In genomic region chr3:27368831-27369607, GRCh38 we compare ENCODE assay signal across 8 cellular contexts. TPM values are rescaled to one million over a fixed set of nuclear protein-coding genes. Genes with fewer than 3 reads are reported as not detected.
A peak's percentile ranks its signal among the peaks of the same experiment; 100 is the strongest.
DNase-seq lines count a peak whose midpoint lies in the region; ATAC-seq and TF ChIP-seq lines count a peak whose summit lies in the region.

A gene with protein sequence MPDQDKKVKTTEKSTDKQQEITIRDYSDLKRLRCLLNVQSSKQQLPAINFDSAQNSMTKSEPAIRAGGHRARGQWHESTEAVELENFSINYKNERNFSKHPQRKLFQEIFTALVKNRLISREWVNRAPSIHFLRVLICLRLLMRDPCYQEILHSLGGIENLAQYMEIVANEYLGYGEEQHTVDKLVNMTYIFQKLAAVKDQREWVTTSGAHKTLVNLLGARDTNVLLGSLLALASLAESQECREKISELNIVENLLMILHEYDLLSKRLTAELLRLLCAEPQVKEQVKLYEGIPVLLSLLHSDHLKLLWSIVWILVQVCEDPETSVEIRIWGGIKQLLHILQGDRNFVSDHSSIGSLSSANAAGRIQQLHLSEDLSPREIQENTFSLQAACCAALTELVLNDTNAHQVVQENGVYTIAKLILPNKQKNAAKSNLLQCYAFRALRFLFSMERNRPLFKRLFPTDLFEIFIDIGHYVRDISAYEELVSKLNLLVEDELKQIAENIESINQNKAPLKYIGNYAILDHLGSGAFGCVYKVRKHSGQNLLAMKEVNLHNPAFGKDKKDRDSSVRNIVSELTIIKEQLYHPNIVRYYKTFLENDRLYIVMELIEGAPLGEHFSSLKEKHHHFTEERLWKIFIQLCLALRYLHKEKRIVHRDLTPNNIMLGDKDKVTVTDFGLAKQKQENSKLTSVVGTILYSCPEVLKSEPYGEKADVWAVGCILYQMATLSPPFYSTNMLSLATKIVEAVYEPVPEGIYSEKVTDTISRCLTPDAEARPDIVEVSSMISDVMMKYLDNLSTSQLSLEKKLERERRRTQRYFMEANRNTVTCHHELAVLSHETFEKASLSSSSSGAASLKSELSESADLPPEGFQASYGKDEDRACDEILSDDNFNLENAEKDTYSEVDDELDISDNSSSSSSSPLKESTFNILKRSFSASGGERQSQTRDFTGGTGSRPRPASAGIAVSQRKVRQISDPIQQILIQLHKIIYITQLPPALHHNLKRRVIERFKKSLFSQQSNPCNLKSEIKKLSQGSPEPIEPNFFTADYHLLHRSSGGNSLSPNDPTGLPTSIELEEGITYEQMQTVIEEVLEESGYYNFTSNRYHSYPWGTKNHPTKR (minus strand): TSS chr3:27369383. CDS start chr3:27352882, 16,501 bp downstream.

- ATAC-seq in GM19035 (IDR thresholded peaks at IDR 0.05; ENCODE audit: unreplicated experiment) (peak; percentile 100), HG03342 (IDR thresholded peaks at IDR 0.05; ENCODE audit: unreplicated experiment) (peak; percentile 100)

- intact Hi-C loops in activated CD4-positive, alpha-beta memory T cell treated with anti-CD3 and anti-CD28 coated beads for 36 hours (cut with micrococcal nuclease): loop anchor here (1.0 kb wide), 2 partner anchors 10 to 115 kb away; partner anchors contain the start of gene SLC4A7
- intact Hi-C loops in lower leg skin (cut with DNase I; ENCODE audit: low total_unique reads): no loop called here

- H3K27ac Mint-ChIP-seq in activated CD4-positive, alpha-beta memory T cell treated with anti-CD3 and anti-CD28 coated beads for 36 hours: peak within 1 kb of the TSS; percentile 66

- DNase-seq in AG08396 (ENCODE audit: low spot score) (peak; percentile 91), NCI-H526 (lab: John Stamatoyannopoulos, UW) (peak; percentile 64 to 93), lower leg skin (ENCODE audit: low spot score in 2 of 2) (peak; percentile 87 to 96)
- peak; percentile 94 for DNase-seq in activated CD4-positive, alpha-beta memory T cell treated with anti-CD3 and anti-CD28 coated beads for 36 hours
- DNase-seq in effector CD4-positive, alpha-beta T cell: peak; percentile 93
- peak; percentile 91 for DNase-seq in stimulated activated CD4-positive, alpha-beta T cell treated with anti-CD3 and anti-CD28 coated beads, Interleukin-4, amount 100 ng/mL, for 1 hour

- CTCF ChIA-PET in activated CD4-positive, alpha-beta memory T cell treated with anti-CD3 and anti-CD28 coated beads for 36 hours (lab: Charles Lee): interaction anchor here (0.9 to 2.3 kb wide), 2 partner anchors 11 to 311 kb away, joined by 3 to 10 read pairs; no protein-coding TSS in a partner anchor

- peak within 1 kb of the TSS; percentile 88 for H3K4me3 Mint-ChIP-seq in activated CD4-positive, alpha-beta memory T cell treated with anti-CD3 and anti-CD28 coated beads for 36 hours

- H3K4me3 ChIP-seq in lower leg skin (ENCODE audit: low read depth, poor library complexity, severe bottlenecking): peak within 1 kb of the TSS; percentile 30

- no peaks in the 10 kb centered on the region for H3K36me3 Mint-ChIP-seq in activated CD4-positive, alpha-beta memory T cell treated with anti-CD3 and anti-CD28 coated beads for 36 hours

- no peak for TF ChIP-seq POLR2A in lower leg skin (IDR thresholded peaks at IDR 0.05)

- no peak for TF ChIP-seq CTCF in lower leg skin (IDR thresholded peaks at IDR 0.05)

- peaks cover 9% of the 10 kb centered on the region for H3K4me1 Mint-ChIP-seq in activated CD4-positive, alpha-beta memory T cell treated with anti-CD3 and anti-CD28 coated beads for 36 hours (ENCODE audit: low read depth)

- WGBS in lower leg skin, 2 donors: 2 to 4% methylated on average over 44 to 48 of the region's 48 CpGs

- POLR2A ChIA-PET in activated CD4-positive, alpha-beta memory T cell treated with anti-CD3 and anti-CD28 coated beads for 36 hours (lab: Charles Lee): no interaction called here

- H3K9me3 Mint-ChIP-seq in activated CD4-positive, alpha-beta memory T cell treated with anti-CD3 and anti-CD28 coated beads for 36 hours: no peaks in the 10 kb centered on the region

- no peaks in the 10 kb centered on the region for H3K27me3 Mint-ChIP-seq in activated CD4-positive, alpha-beta memory T cell treated with anti-CD3 and anti-CD28 coated beads for 36 hours

RNA-seq across cellular contexts. Expression of the gene that starts here (rescaled TPM):
- under 1 TPM; 0.36 to 0.48 TPM for total RNA-seq in activated CD4-positive, alpha-beta memory T cell treated with anti-CD3 and anti-CD28 coated beads for 36 hours
- 1 to 10 TPM in 3 of 4 donors, not detected in 1; 1.7 to 2.1 (median 2.1) TPM for total RNA-seq in lower leg skin

Comparison
In these comparisons a context has a peak if more than half of its experiments do, and no peak if none do; other contexts are left out.
1. Peak in every context shown above with its lines: DNase-seq, ATAC-seq and H3K4me3 ChIP-seq.
2. Peak in DNase-seq in activated CD4-positive, alpha-beta memory T cell treated with anti-CD3 and anti-CD28 coated beads for 36 hours; RNA of the gene not detected or under 1 TPM.